ENCODE assay signal across 16 cellular contexts in the genomic region with DNA sequence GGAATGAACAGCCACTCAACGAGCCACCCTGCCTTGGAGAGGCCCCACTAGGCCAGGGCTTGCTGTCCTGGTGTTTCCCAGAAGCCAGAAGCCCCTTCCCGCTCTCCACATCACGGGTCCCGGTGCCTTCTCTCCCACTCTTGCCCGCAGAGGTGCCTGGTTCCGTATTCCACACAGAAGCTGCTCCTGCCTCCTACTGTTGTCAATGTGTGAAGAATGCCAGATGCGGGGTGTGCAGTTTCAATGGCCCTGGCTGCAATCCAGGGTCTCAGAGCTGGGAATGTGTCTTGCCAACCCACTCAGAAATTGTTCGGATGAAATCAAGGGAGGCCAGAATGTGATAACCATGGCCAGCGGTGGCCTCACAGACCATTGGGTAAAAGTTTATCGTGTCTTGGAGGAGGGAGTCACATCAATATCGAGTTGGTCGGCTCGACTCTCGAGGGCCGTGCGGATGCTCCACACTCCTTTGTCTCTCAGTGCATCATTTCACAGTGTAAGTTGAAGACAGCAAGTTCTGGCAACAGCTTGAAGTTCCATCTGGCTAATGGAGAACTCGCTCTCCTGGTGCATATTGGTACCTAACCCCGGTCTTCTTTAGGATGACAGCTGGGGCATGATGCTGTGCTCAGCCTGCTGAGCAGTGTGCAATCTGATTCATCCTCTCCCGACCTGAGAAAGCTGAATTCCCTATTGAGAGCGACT.
DNase-seq lines count a peak whose midpoint lies in the region; ATAC-seq, FAIRE-seq and TF ChIP-seq lines count a peak whose summit lies in the region.
"Had no signal": no experiment of that assay in that cellular context is flagged by ENCODE, and none has a peak within 500 bp of the region (broad histone marks: within the 10 kb centered on the region; RNA-seq: fewer than 3 reads in every experiment).

No MANE protein-coding gene starts in this region.

- H3K36me3 ChIP-seq in ACC112 (ENCODE audit: insufficient read depth, low read length) (no peaks in the 10 kb centered on the region), HepG2 (replicated peaks in 1 of 2; ENCODE audit: control insufficient read depth in 1 of 2, insufficient read depth in 2 of 2, low read length in 2 of 2) (no peaks in the 10 kb centered on the region)
- H3K36me3 ChIP-seq: breast epithelium, right lobe of liver, upper lobe of left lung had no signal

- 0 out of 2 replicates have a peak overlapping the region, but pooled peaks have one; percentile 22 for H3K4me2 ChIP-seq in HepG2 (ENCODE audit: low read depth, low read length)

- H3K4me3 ChIP-seq in ACC112 (ENCODE audit: low read depth, low read length) = peak overlapping the region; percentile 16; the same call in 1 of the 2 replicates
- no peak overlapping the region for H3K4me3 ChIP-seq in HepG2 (replicated peaks in 1 of 3; ENCODE audit: insufficient read depth in 1 of 3, low read depth in 2 of 3, low read length in 3 of 3)
- H3K4me3 ChIP-seq: breast epithelium, upper lobe of left lung had no signal

- in situ Hi-C loops in HepG2 (cut with HindIII; ENCODE audit: extremely low pct_ligation_motif_present, low pct_unique_long_range_greater_than_20kb) = no loop called here

- no peaks in the 10 kb centered on the region for H3K4me1 Mint-ChIP-seq in stimulated activated memory B cell treated with anti-CD40 and anti-IgM and Interleukin-4, amounts not matched to agents 10 μg/mL and 1 μg/mL and 100 μg/mL, for 72 hours

- FAIRE-seq in HepG2 (lab: Jason Lieb, UNC) = no peak

- DNase-seq in NCI-H1694 (lab: John Stamatoyannopoulos, UW) (peak; percentile 99), anterior cingulate cortex (lab: John Stamatoyannopoulos, UW) (peak in 43 of 58 donors; percentile 8 to 80 (median 48)), HepG2 (ENCODE audit: low spot score) (no peak), SIG-M5 (lab: John Stamatoyannopoulos, UW) (no peak)
- DNase-seq in stimulated activated CD4-positive, alpha-beta T cell treated with anti-CD3 and anti-CD28 coated beads, Interleukin-15, amount 100 ng/mL, for 24 hours = no peak
- DNase-seq: activated T-cell treated with anti-CD3 and anti-CD28 coated beads for 4 hours, KBM-7, right lobe of liver, SHP77 treated with DMSO at 0.1 percent for 48 hours had no signal

- H2AFZ ChIP-seq in ACC112 (ENCODE audit: low read length, unreplicated experiment) (no peak overlapping the region), HepG2 (ENCODE audit: low read length) (no peak overlapping the region)

- WGBS in HepG2 (ENCODE audit: low lambda C conversion rate) = 38% methylated on average over 20 of the region's 20 CpGs

- H3K4me1 ChIP-seq in ACC112 (ENCODE audit: control insufficient read depth, insufficient read depth, low read length, unreplicated experiment) = no peaks in the 10 kb centered on the region
- no peaks in the 10 kb centered on the region for H3K4me1 ChIP-seq in HepG2 (ENCODE audit: insufficient read depth, low read length)
- H3K4me1 ChIP-seq: breast epithelium, right lobe of liver had no signal

- H3K4me3 Mint-ChIP-seq in stimulated activated memory B cell treated with anti-CD40 and anti-IgM and Interleukin-4, amounts not matched to agents 10 μg/mL and 1 μg/mL and 100 μg/mL, for 72 hours = no peak overlapping the region
- H3K4me3 Mint-ChIP-seq: mesothelial cell of epicardium had no signal

- H3K27ac ChIP-seq in ACC112 (ENCODE audit: low read depth, low read length) = no peak overlapping the region
- H3K27ac ChIP-seq in HepG2 (ENCODE audit: extremely low read length, insufficient read depth, low read length) = no peak overlapping the region
- H3K27ac ChIP-seq: breast epithelium, right lobe of liver, upper lobe of left lung, VCaP had no signal

- intact Hi-C loops in HepG2 (cut with micrococcal nuclease; ENCODE audit: unreplicated experiment) = no loop called here

- peaks cover 3% of the 10 kb centered on the region for H3K9me3 Mint-ChIP-seq in stimulated activated memory B cell treated with anti-CD40 and anti-IgM and Interleukin-4, amounts not matched to agents 10 μg/mL and 1 μg/mL and 100 μg/mL, for 72 hours
- H3K9me3 Mint-ChIP-seq: mesothelial cell of epicardium had no signal

- H3K27me3 Mint-ChIP-seq in stimulated activated memory B cell treated with anti-CD40 and anti-IgM and Interleukin-4, amounts not matched to agents 10 μg/mL and 1 μg/mL and 100 μg/mL, for 72 hours = no peaks in the 10 kb centered on the region

- peak; percentile 26; the same call in 2 of the 3 replicates for ATAC-seq in HepG2
- no peak for ATAC-seq in stimulated activated memory B cell treated with anti-CD40 and anti-IgM and Interleukin-4, amounts not matched to agents 10 μg/mL and 1 μg/mL and 100 μg/mL, for 72 hours
- ATAC-seq in HG02798 (IDR thresholded peaks at IDR 0.05; ENCODE audit: poor library complexity, unreplicated experiment) = no peak

- no peak overlapping the region for H3K27ac Mint-ChIP-seq in stimulated activated memory B cell treated with anti-CD40 and anti-IgM and Interleukin-4, amounts not matched to agents 10 μg/mL and 1 μg/mL and 100 μg/mL, for 72 hours
- H3K27ac Mint-ChIP-seq: mesothelial cell of epicardium had no signal

- TF ChIP-seq EP300 in HepG2 (IDR thresholded peaks at IDR 0.05; ENCODE audit: low read depth in 2 of 2, low read length in 2 of 2) (no peak), HepG2 (CRISPR knock-in tag; IDR thresholded peaks at IDR 0.05; ENCODE audit: borderline replicate concordance) (no peak)

- BruUV-seq in HepG2 (replicated peaks; lab: Mats Ljungman, UMichigan) = no TSS peak

- no peak for TF ChIP-seq POLR2A in HepG2 (IDR thresholded peaks at IDR 0.05; ENCODE audit: insufficient read depth in 1 of 2, low read depth in 2 of 2, low read length in 2 of 2)

- TF ChIP-seq RAD21 in HepG2 (CRISPR knock-in tag; IDR thresholded peaks at IDR 0.05) = no peak

- POLR2A ChIA-PET in HepG2 (lab: Yijun Ruan, JAX) = no interaction called here

- no peaks in the 10 kb centered on the region for H3K27me3 ChIP-seq in ACC112 (ENCODE audit: insufficient read depth, low read length)
- H3K27me3 ChIP-seq in HepG2 (ENCODE audit: control insufficient read depth in 1 of 2, insufficient read depth in 2 of 2, low read length in 2 of 2) = no peaks in the 10 kb centered on the region
- H3K27me3 ChIP-seq: breast epithelium, right lobe of liver, upper lobe of left lung had no signal

- no peak for TF ChIP-seq CTCF in HepG2 (CRISPR knock-in tag; IDR thresholded peaks at IDR 0.05)

- H3K79me2 ChIP-seq in ACC112 (ENCODE audit: control insufficient read depth, insufficient read depth, low read length, unreplicated experiment) (no peaks in the 10 kb centered on the region), HepG2 (ENCODE audit: insufficient read depth, low read length) (no peaks in the 10 kb centered on the region)

- no peaks in the 10 kb centered on the region for H4K20me1 ChIP-seq in HepG2 (ENCODE audit: insufficient read depth, low read length)

- no peaks in the 10 kb centered on the region for H3K36me3 Mint-ChIP-seq in stimulated activated memory B cell treated with anti-CD40 and anti-IgM and Interleukin-4, amounts not matched to agents 10 μg/mL and 1 μg/mL and 100 μg/mL, for 72 hours
- H3K36me3 Mint-ChIP-seq: mesothelial cell of epicardium had no signal

- no peak overlapping the region for H3K9ac ChIP-seq in HepG2 (ENCODE audit: insufficient read depth, low read depth, low read length)

- peaks cover 38% of the 10 kb centered on the region for H3K9me3 ChIP-seq in HepG2 (ENCODE audit: low read length)
- H3K9me3 ChIP-seq: breast epithelium, right lobe of liver, upper lobe of left lung had no signal

- CTCF ChIA-PET in HepG2 (lab: Yijun Ruan, JAX; ENCODE audit: low intra/inter-chr PET ratio, low total read pairs) = no interaction called here

TF ChIP-seq in HepG2, 621 proteins besides CTCF, POLR2A, EP300 and RAD21 (continues in another document):
- TF ChIP-seq ZNF782 (CRISPR knock-in tag; IDR thresholded peaks at IDR 0.05; ENCODE audit: borderline replicate concordance) (no peak), SMARCE1 (IDR thresholded peaks at IDR 0.05; ENCODE audit: borderline replicate concordance) (no peak), HNRNPLL (IDR thresholded peaks at IDR 0.05; ENCODE audit: low read depth, low read length, poor library complexity, severe bottlenecking) (no peak), IKZF4 (CRISPR knock-in tag; IDR thresholded peaks at IDR 0.05; ENCODE audit: borderline replicate concordance, low read depth, not compliant biosample characterization) (no peak)
- TF ChIP-seq, protein P1, sequence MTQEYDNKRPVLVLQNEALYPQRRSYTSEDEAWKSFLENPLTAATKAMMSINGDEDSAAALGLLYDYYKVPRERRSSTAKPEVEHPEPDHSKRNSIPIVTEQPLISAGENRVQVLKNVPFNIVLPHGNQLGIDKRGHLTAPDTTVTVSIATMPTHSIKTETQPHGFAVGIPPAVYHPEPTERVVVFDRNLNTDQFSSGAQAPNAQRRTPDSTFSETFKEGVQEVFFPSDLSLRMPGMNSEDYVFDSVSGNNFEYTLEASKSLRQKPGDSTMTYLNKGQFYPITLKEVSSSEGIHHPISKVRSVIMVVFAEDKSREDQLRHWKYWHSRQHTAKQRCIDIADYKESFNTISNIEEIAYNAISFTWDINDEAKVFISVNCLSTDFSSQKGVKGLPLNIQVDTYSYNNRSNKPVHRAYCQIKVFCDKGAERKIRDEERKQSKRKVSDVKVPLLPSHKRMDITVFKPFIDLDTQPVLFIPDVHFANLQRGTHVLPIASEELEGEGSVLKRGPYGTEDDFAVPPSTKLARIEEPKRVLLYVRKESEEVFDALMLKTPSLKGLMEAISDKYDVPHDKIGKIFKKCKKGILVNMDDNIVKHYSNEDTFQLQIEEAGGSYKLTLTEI (CRISPR knock-in tag; conservative IDR thresholded peaks at IDR 0.05) = no peak
- TF ChIP-seq, protein P2, sequence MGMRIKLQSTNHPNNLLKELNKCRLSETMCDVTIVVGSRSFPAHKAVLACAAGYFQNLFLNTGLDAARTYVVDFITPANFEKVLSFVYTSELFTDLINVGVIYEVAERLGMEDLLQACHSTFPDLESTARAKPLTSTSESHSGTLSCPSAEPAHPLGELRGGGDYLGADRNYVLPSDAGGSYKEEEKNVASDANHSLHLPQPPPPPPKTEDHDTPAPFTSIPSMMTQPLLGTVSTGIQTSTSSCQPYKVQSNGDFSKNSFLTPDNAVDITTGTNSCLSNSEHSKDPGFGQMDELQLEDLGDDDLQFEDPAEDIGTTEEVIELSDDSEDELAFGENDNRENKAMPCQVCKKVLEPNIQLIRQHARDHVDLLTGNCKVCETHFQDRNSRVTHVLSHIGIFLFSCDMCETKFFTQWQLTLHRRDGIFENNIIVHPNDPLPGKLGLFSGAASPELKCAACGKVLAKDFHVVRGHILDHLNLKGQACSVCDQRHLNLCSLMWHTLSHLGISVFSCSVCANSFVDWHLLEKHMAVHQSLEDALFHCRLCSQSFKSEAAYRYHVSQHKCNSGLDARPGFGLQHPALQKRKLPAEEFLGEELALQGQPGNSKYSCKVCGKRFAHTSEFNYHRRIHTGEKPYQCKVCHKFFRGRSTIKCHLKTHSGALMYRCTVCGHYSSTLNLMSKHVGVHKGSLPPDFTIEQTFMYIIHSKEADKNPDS (CRISPR knock-in tag; IDR thresholded peaks at IDR 0.05) = no peak

Comparison
In these comparisons a context has a peak if more than half of its experiments do, and no peak if none do; other contexts are left out.
1. DNase-seq: peak in NCI-H1694 (single experiment) and anterior cingulate cortex (43 of 58); none in HepG2 (single experiment), SIG-M5 (single experiment) and stimulated activated CD4-positive, alpha-beta T cell treated with anti-CD3 and anti-CD28 coated beads, Interleukin-15, amount 100 ng/mL, for 24 hours (single experiment).